ENCODE assay signal across 1 cellular context in genomic region chr5:38369692-38370091, GRCh38.
TF ChIP-seq lines count a peak whose summit lies in the region.

No MANE protein-coding gene starts in this region.

TF ChIP-seq in HepG2, 621 proteins besides CTCF, POLR2A, EP300 and RAD21 (continued from another document):
- TF ChIP-seq, protein P1, sequence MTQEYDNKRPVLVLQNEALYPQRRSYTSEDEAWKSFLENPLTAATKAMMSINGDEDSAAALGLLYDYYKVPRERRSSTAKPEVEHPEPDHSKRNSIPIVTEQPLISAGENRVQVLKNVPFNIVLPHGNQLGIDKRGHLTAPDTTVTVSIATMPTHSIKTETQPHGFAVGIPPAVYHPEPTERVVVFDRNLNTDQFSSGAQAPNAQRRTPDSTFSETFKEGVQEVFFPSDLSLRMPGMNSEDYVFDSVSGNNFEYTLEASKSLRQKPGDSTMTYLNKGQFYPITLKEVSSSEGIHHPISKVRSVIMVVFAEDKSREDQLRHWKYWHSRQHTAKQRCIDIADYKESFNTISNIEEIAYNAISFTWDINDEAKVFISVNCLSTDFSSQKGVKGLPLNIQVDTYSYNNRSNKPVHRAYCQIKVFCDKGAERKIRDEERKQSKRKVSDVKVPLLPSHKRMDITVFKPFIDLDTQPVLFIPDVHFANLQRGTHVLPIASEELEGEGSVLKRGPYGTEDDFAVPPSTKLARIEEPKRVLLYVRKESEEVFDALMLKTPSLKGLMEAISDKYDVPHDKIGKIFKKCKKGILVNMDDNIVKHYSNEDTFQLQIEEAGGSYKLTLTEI (CRISPR knock-in tag; conservative IDR thresholded peaks at IDR 0.05) = no peak
- TF ChIP-seq SALL2 (CRISPR knock-in tag; IDR thresholded peaks at IDR 0.05) = no peak
- TF ChIP-seq CHD4 (IDR thresholded peaks at IDR 0.05; ENCODE audit: borderline replicate concordance, low read length) = no peak
- TF ChIP-seq ZNF737 (CRISPR knock-in tag; IDR thresholded peaks at IDR 0.05; ENCODE audit: borderline replicate concordance) = no peak
- TF ChIP-seq, protein P2, sequence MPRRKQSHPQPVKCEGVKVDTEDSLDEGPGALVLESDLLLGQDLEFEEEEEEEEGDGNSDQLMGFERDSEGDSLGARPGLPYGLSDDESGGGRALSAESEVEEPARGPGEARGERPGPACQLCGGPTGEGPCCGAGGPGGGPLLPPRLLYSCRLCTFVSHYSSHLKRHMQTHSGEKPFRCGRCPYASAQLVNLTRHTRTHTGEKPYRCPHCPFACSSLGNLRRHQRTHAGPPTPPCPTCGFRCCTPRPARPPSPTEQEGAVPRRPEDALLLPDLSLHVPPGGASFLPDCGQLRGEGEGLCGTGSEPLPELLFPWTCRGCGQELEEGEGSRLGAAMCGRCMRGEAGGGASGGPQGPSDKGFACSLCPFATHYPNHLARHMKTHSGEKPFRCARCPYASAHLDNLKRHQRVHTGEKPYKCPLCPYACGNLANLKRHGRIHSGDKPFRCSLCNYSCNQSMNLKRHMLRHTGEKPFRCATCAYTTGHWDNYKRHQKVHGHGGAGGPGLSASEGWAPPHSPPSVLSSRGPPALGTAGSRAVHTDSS (CRISPR knock-in tag; conservative IDR thresholded peaks at IDR 0.05) = no peak
- no peak for TF ChIP-seq TAF15 (IDR thresholded peaks at IDR 0.05; ENCODE audit: low read depth, low read length, poor library complexity, severe bottlenecking)
- TF ChIP-seq IRX3 (CRISPR knock-in tag; IDR thresholded peaks at IDR 0.05; ENCODE audit: borderline replicate concordance, low read depth) = no peak
- TF ChIP-seq HNRNPUL1 (IDR thresholded peaks at IDR 0.05; ENCODE audit: low read depth, low read length) = no peak
- TF ChIP-seq SMARCC2 (IDR thresholded peaks at IDR 0.05) = no peak
- no peak for TF ChIP-seq TOPORS (CRISPR knock-in tag; IDR thresholded peaks at IDR 0.05)
